Comparison of ENCODE assay signal across 29 cellular contexts in genomic region chr4:172521171-172521570, GRCh38.
"Had no signal": no experiment of that assay in that cellular context is flagged by ENCODE, and none has a peak within 500 bp of the region (broad histone marks: within the 10 kb centered on the region; RNA-seq: fewer than 3 reads in every experiment).

No MANE protein-coding gene starts in this region.

- H3K9me3 ChIP-seq: body of pancreas, esophagus muscularis mucosa, gastroesophageal sphincter, heart right ventricle had no signal

- ATAC-seq: activated CD4-positive, alpha-beta T cell treated with anti-CD3 and anti-CD28 coated beads for 36 hours; activated CD8-positive, alpha-beta T cell treated with anti-CD3 and anti-CD28 coated beads, Interleukin-2, amount 10 ng/mL, durations not matched to agents 7 days and 5 days; activated T-cell treated with anti-CD3 and anti-CD28 coated beads, Interleukin-2, amount 50 U/mL, for 72 hours; body of pancreas; effector memory CD8-positive, alpha-beta T cell; foreskin keratinocyte; gastroesophageal sphincter; heart right ventricle had no signal

- H3K36me3 ChIP-seq: esophagus muscularis mucosa, gastroesophageal sphincter, heart right ventricle had no signal

- H3K4me2 ChIP-seq: hepatocyte had no signal

- H3K27ac ChIP-seq: body of pancreas, esophagus muscularis mucosa, foreskin keratinocyte, gastroesophageal sphincter, heart right ventricle, hepatocyte had no signal

- H3K79me2 ChIP-seq: hepatocyte had no signal

- DNase-seq: activated CD4-positive, alpha-beta memory T cell treated with anti-CD3 and anti-CD28 coated beads for 36 hours; activated CD4-positive, alpha-beta T cell treated with anti-CD3 and anti-CD28 coated beads for 36 hours; activated CD4-positive, alpha-beta T cell treated with anti-CD3 and anti-CD28 coated beads, Interleukin-2, amount 10 ng/mL, durations not matched to agents 24 days and 14 days; activated CD4-positive, CD25-positive, alpha-beta regulatory T cell; activated CD4-positive, CD25-positive, alpha-beta regulatory T cell treated with anti-CD3 and anti-CD28 coated beads, Interleukin-2, amount 50 U/mL, for 72 hours; activated CD8-positive, alpha-beta memory T cell treated with anti-CD3 and anti-CD28 coated beads, Interleukin-2, amount 50 U/mL, for 48 hours; activated CD8-positive, alpha-beta T cell treated with anti-CD3 and anti-CD28 coated beads, Interleukin-2, amount 10 ng/mL, durations not matched to agents 7 days and 5 days; activated effector memory CD4-positive, alpha-beta T cell treated with Interleukin-2 at 50 U/mL for 16 hours; activated gamma-delta T cell treated with Interleukin-2 at 50 U/mL for 16 hours; activated naive CD4-positive, alpha-beta T cell treated with anti-CD3 and anti-CD28 coated beads, Interleukin-2, amount 50 U/mL, for 16 hours; activated naive CD4-positive, alpha-beta T cell treated with Interleukin-2 at 50 U/mL for 16 hours; activated T-cell treated with anti-CD3 and anti-CD28 coated beads for 4 hours; activated T-cell treated with anti-CD3 and anti-CD28 coated beads, Interleukin-2, amount 50 U/mL, for 24 hours; activated T-cell treated with anti-CD3 and anti-CD28 coated beads, Interleukin-2, amount 50 U/mL, for 72 hours; amniotic stem cell; aorta; body of pancreas; caudate nucleus; cortex of kidney; dermis blood vessel endothelial cell; effector CD4-positive, alpha-beta T cell; effector memory CD8-positive, alpha-beta T cell; erythroblast; foreskin keratinocyte; heart right ventricle; T-helper 2 cell had no signal

- H2AFZ ChIP-seq: hepatocyte had no signal

- H3K4me1 ChIP-seq: body of pancreas, esophagus muscularis mucosa, foreskin keratinocyte, gastroesophageal sphincter, heart right ventricle had no signal

- H3K4me3 ChIP-seq: body of pancreas, esophagus muscularis mucosa, gastroesophageal sphincter, heart right ventricle, hepatocyte had no signal

- H3K27me3 ChIP-seq: body of pancreas, esophagus muscularis mucosa, foreskin keratinocyte, gastroesophageal sphincter, heart right ventricle, hepatocyte had no signal
